In genomic region chr6:5946181-5946580, GRCh38 we compare ENCODE assay signal across 22 cellular contexts.
"Had no signal": no experiment of that assay in that cellular context is flagged by ENCODE, and none has a peak within 500 bp of the region (broad histone marks: within the 10 kb centered on the region; RNA-seq: fewer than 3 reads in every experiment).

No MANE protein-coding gene starts in this region.

- DNase-seq: Kasumi-1, MM.1S, NCI-H1092 treated with DMSO at 0.1 percent for 48 hours, NCI-H1436, NCI-H187, NCI-H2029, NCI-H2081 treated with DMSO at 0.1 percent for 48 hours, NCI-H2171, NCI-H226, NCI-H446, NCI-H510A, NCI-H524 treated with DMSO at 0.1 percent for 48 hours, NCI-H69, NCI-H774, RPMI8226, SHP77 treated with DMSO at 0.1 percent for 48 hours, SJCRH30 had no signal

- H3K27ac Mint-ChIP-seq: IgD-negative memory B cell had no signal

- ATAC-seq: K562, SK-N-SH treated with all-trans-retinoic acid at 6 μM for 48 hours had no signal

- H3K9me3 ChIP-seq: SJCRH30 had no signal

- H3K4me3 ChIP-seq: K562, SJCRH30 had no signal

- H3K27ac ChIP-seq: HL-60, KMS-11, SJCRH30 had no signal

- H3K4me1 ChIP-seq: SJCRH30 had no signal

- H3K9ac ChIP-seq: KMS-11 had no signal

- H3K4me3 Mint-ChIP-seq: IgD-negative memory B cell had no signal

- H3K27me3 ChIP-seq: SJCRH30 had no signal

- H3K36me3 ChIP-seq: SJCRH30 had no signal

- H3K4me1 Mint-ChIP-seq: IgD-negative memory B cell had no signal
